ENCODE assay signal across 20 cellular contexts in genomic region chr19:1582201-1582600, GRCh38.
"Had no signal": no experiment of that assay in that cellular context is flagged by ENCODE, and none has a peak within 500 bp of the region (broad histone marks: within the 10 kb centered on the region; RNA-seq: fewer than 3 reads in every experiment).

No MANE protein-coding gene starts in this region.

- H3K27ac ChIP-seq: ascending aorta, gastrocnemius medialis, sigmoid colon, testis, upper lobe of right lung had no signal

- DNase-seq: activated CD4-positive, alpha-beta T cell treated with anti-CD3 and anti-CD28 coated beads for 48 hours; activated CD4-positive, CD25-positive, alpha-beta regulatory T cell; activated CD8-positive, alpha-beta T cell treated with anti-CD3 and anti-CD28 coated beads, Interleukin-2, amount 10 ng/mL, durations not matched to agents 7 days and 5 days; activated effector memory CD4-positive, alpha-beta T cell treated with Interleukin-2 at 50 U/mL for 16 hours; activated naive CD4-positive, alpha-beta T cell treated with anti-CD3 and anti-CD28 coated beads, Interleukin-2, amount 10 ng/mL, durations not matched to agents 7 days and 5 days; activated naive CD8-positive, alpha-beta T cell treated with anti-CD3 and anti-CD28 coated beads, Interleukin-2, amount 50 U/mL, for 24 hours; activated T-cell treated with anti-CD3 and anti-CD28 coated beads, Interleukin-2, amount 50 U/mL, for 4 hours; effector CD8-positive, alpha-beta T cell; gastrocnemius medialis; head of caudate nucleus; kidney; midbrain; nephron progenitor cell; occipital lobe; posterior cingulate gyrus; sigmoid colon; stimulated activated CD4-positive, alpha-beta T cell treated with anti-CD3 and anti-CD28 coated beads, Interleukin-4, amount 100 ng/mL, for 24 hours; testis; upper lobe of right lung had no signal
